ENCODE assay signal across 1 cellular context in genomic region chr6:101777646-101778045, GRCh38.
TF ChIP-seq lines count a peak whose summit lies in the region.

No MANE protein-coding gene starts in this region.

TF ChIP-seq in SK-N-SH, 30 proteins besides CTCF, POLR2A, EP300 and RAD21 (continued from another document):
- no peak for TF ChIP-seq RFX5 (IDR thresholded peaks at IDR 0.05; ENCODE audit: low read length)
- TF ChIP-seq USF1 (IDR thresholded peaks at IDR 0.05; ENCODE audit: borderline replicate concordance, low read depth), result no peak
- no peak for TF ChIP-seq TCF12 (IDR thresholded peaks at IDR 0.05)
- no peak for TF ChIP-seq CHD2 (IDR thresholded peaks at IDR 0.05; ENCODE audit: low read length, partially characterized antibody)
